8 cellular contexts compared by ENCODE assay signal in genomic region chr1:156154317-156154749, GRCh38. TPM values are rescaled to one million over a fixed set of nuclear protein-coding genes. Genes with fewer than 3 reads are reported as not detected.
DNase-seq lines count a peak whose midpoint lies in the region; ATAC-seq and TF ChIP-seq lines count a peak whose summit lies in the region.

No MANE protein-coding gene starts in this region.

- peak overlapping the region; percentile 86 for H3K27ac ChIP-seq in VCaP
- no peak overlapping the region for H3K27ac ChIP-seq in coronary artery

- no peaks in the 10 kb centered on the region for H3K9me3 Mint-ChIP-seq in activated CD4-positive, alpha-beta T cell treated with anti-CD3 and anti-CD28 coated beads, Interleukin-2, amount 10 ng/mL, durations not matched to agents 24 days and 14 days
- H3K9me3 Mint-ChIP-seq in naive B cell: no peaks in the 10 kb centered on the region

- H3K27me3 Mint-ChIP-seq in activated CD4-positive, alpha-beta T cell treated with anti-CD3 and anti-CD28 coated beads, Interleukin-2, amount 10 ng/mL, durations not matched to agents 24 days and 14 days: no peaks in the 10 kb centered on the region
- H3K27me3 Mint-ChIP-seq in naive B cell: no peaks in the 10 kb centered on the region

- H3K27ac Mint-ChIP-seq in activated CD4-positive, alpha-beta T cell treated with anti-CD3 and anti-CD28 coated beads, Interleukin-2, amount 10 ng/mL, durations not matched to agents 24 days and 14 days: peak overlapping the region; percentile 79
- H3K27ac Mint-ChIP-seq in naive B cell: peak overlapping the region; percentile 92 to 99 (median 96)

- H3K4me1 Mint-ChIP-seq in activated CD4-positive, alpha-beta T cell treated with anti-CD3 and anti-CD28 coated beads, Interleukin-2, amount 10 ng/mL, durations not matched to agents 24 days and 14 days: peaks cover 62% of the 10 kb centered on the region
- H3K4me1 Mint-ChIP-seq in naive B cell: peaks cover 74 to 100% (median 96%) of the 10 kb centered on the region in 3 donors

- TF ChIP-seq CTCF in VCaP (conservative IDR thresholded peaks at IDR 0.05) (no peak), coronary artery (IDR thresholded peaks at IDR 0.05) (no peak)

- intact Hi-C loops in activated CD4-positive, alpha-beta T cell treated with anti-CD3 and anti-CD28 coated beads, Interleukin-2, amount 10 ng/mL, durations not matched to agents 24 days and 14 days (cut with micrococcal nuclease): no loop called here

- no peaks in the 10 kb centered on the region for H3K36me3 Mint-ChIP-seq in activated CD4-positive, alpha-beta T cell treated with anti-CD3 and anti-CD28 coated beads, Interleukin-2, amount 10 ng/mL, durations not matched to agents 24 days and 14 days (ENCODE audit: low read depth)
- H3K36me3 Mint-ChIP-seq in naive B cell: peaks cover 0 to 14% of the 10 kb centered on the region in 2 donors

- DNase-seq in activated CD4-positive, alpha-beta T cell treated with anti-CD3 and anti-CD28 coated beads, Interleukin-2, amount 10 ng/mL, durations not matched to agents 24 days and 14 days: peak; percentile 68
- DNase-seq in activated CD4-positive, alpha-beta T cell treated with anti-CD3 and anti-CD28 coated beads, Interleukin-2, amount 50 U/mL, for 1 hour: no peak
- peak; percentile 90 for DNase-seq in naive B cell
- DNase-seq in NCI-H1048 (lab: John Stamatoyannopoulos, UW): no peak
- no peak for DNase-seq in coronary artery (ENCODE audit: low spot score)
- DNase-seq in KBM-7: no peak

- ATAC-seq in HG02981 (IDR thresholded peaks at IDR 0.05; ENCODE audit: unreplicated experiment): peak; percentile 58
- peak; percentile 96 to 97 for ATAC-seq in naive B cell (ENCODE audit: low read depth in 2 of 2)

- H3K4me3 ChIP-seq in coronary artery: no peak overlapping the region

- in situ Hi-C loops in KBM-7 (cut with MboI; ENCODE audit: low pct_unique_long_range_greater_than_20kb, low sequenced_read_pairs): no loop called here

- H3K4me3 Mint-ChIP-seq in activated CD4-positive, alpha-beta T cell treated with anti-CD3 and anti-CD28 coated beads, Interleukin-2, amount 10 ng/mL, durations not matched to agents 24 days and 14 days: peak overlapping the region; percentile 68
- H3K4me3 Mint-ChIP-seq in naive B cell: peak overlapping the region; percentile 86 to 97 (median 95)

RNA-seq across cellular contexts. Expression of gene SEMA4A, which starts 0.9 kb away (rescaled TPM):
- total RNA-seq in activated CD4-positive, alpha-beta T cell treated with anti-CD3 and anti-CD28 coated beads, Interleukin-2, amount 10 ng/mL, durations not matched to agents 24 days and 14 days: 12.1 and 12.7 TPM in 2 replicates
- polyA plus RNA-seq in naive B cell (ENCODE audit: low read depth in 6 of 6): 10 to 100 TPM; 23.3 to 37.3 (median 29.5) TPM

RNA-seq across cellular contexts. Expression of gene SLC25A44, which starts 39.6 kb away (rescaled TPM):
- 61.0 and 67.9 TPM in 2 replicates for total RNA-seq in activated CD4-positive, alpha-beta T cell treated with anti-CD3 and anti-CD28 coated beads, Interleukin-2, amount 10 ng/mL, durations not matched to agents 24 days and 14 days
- 10 to 100 TPM in 4 of 6 donors, 1 to 10 TPM in 1, not detected in 1; 9.3 to 16.8 (median 12.9) TPM for polyA plus RNA-seq in naive B cell (ENCODE audit: low read depth in 6 of 6)

RNA-seq across cellular contexts. Expression of gene LMNA, which starts 39.8 kb away (rescaled TPM):
- total RNA-seq in activated CD4-positive, alpha-beta T cell treated with anti-CD3 and anti-CD28 coated beads, Interleukin-2, amount 10 ng/mL, durations not matched to agents 24 days and 14 days: 105 and 110 TPM in 2 replicates
- polyA plus RNA-seq in naive B cell (ENCODE audit: low read depth in 6 of 6): 1 to 10 TPM in 4 of 6 donors, under 1 TPM in 2; 0.33 to 3.0 (median 1.4) TPM

RNA-seq across cellular contexts. Expression of gene PMF1, which starts 58.5 kb away (rescaled TPM):
- total RNA-seq in activated CD4-positive, alpha-beta T cell treated with anti-CD3 and anti-CD28 coated beads, Interleukin-2, amount 10 ng/mL, durations not matched to agents 24 days and 14 days: 107 and 113 TPM in 2 replicates
- 100 to 1,000 TPM; 107 to 157 (median 115) TPM for polyA plus RNA-seq in naive B cell (ENCODE audit: low read depth in 6 of 6)

Comparison
In these comparisons a context has a peak if more than half of its experiments do, and no peak if none do; other contexts are left out.
1. DNase-seq: peak in activated CD4-positive, alpha-beta T cell treated with anti-CD3 and anti-CD28 coated beads, Interleukin-2, amount 10 ng/mL, durations not matched to agents 24 days and 14 days (single experiment) and naive B cell (single experiment); none in activated CD4-positive, alpha-beta T cell treated with anti-CD3 and anti-CD28 coated beads, Interleukin-2, amount 50 U/mL, for 1 hour (single experiment), NCI-H1048 (single experiment), coronary artery (single experiment) and KBM-7 (single experiment).